23 cellular contexts compared by ENCODE assay signal in the genomic region with DNA sequence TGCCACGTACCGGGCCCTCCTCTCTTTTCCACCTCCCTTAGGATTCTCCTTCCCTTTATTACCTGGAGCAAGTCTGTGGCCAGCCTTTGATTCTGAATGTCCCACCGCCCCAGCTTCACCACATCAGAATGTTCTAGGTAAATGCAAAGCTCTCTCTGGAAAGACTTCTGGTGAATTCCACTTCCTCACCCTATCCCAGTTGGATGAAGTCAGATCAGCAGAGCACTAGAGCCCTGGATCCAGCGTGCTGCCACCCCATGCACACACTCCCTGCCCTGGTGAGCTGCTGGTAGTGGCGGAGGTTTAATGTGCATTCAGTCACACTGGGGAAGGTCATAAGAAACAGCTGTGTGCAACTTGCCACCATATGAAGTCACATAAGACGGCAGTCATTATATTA. TPM values are rescaled to one million over a fixed set of nuclear protein-coding genes. Genes with fewer than 3 reads are reported as not detected.
DNase-seq lines count a peak whose midpoint lies in the region; ATAC-seq and TF ChIP-seq lines count a peak whose summit lies in the region.
"Had no signal": no experiment of that assay in that cellular context is flagged by ENCODE, and none has a peak within 500 bp of the region (broad histone marks: within the 10 kb centered on the region; RNA-seq: fewer than 3 reads in every experiment).

No MANE protein-coding gene starts in this region.

- ATAC-seq in Right ventricle myocardium inferior, result no peak
- ATAC-seq in psoas muscle, result peak; percentile 23 to 29 (median 27)
- ATAC-seq: body of pancreas, left lung, T-helper 17 cell had no signal

- 51 to 62% (median 57%) methylated on average over 6 of the region's 6 CpGs for WGBS in psoas muscle, 3 donors

- intact Hi-C loops in left ventricle myocardium inferior (cut with micrococcal nuclease) (no loop called here), Right ventricle myocardium inferior (cut with DNase I) (loop anchor here (5.0 kb wide), 1 partner anchor 128 kb away; no protein-coding TSS in a partner anchor), colonic mucosa (cut with DNase I) (no loop called here), psoas muscle (cut with DNase I) (no loop called here)

- peak overlapping the region; percentile 40 for H3K27ac ChIP-seq in left ventricle myocardium inferior (replicated peaks)
- no peak overlapping the region for H3K27ac ChIP-seq in colonic mucosa
- H3K27ac ChIP-seq in psoas muscle, result peak overlapping the region; percentile 91
- H3K27ac ChIP-seq: body of pancreas, HL-60, KMS-11, left lung, prostate gland, skin epidermis, suprapubic skin had no signal

- no peak overlapping the region for H3K4me3 ChIP-seq in left ventricle myocardium inferior
- no peak overlapping the region for H3K4me3 ChIP-seq in colonic mucosa
- peak overlapping the region; percentile 48 for H3K4me3 ChIP-seq in psoas muscle
- H3K4me3 ChIP-seq: body of pancreas, left lung, prostate gland, skin epidermis, suprapubic skin had no signal

- no peaks in the 10 kb centered on the region for H3K27me3 ChIP-seq in left ventricle myocardium inferior (ENCODE audit: low read depth)
- no peaks in the 10 kb centered on the region for H3K27me3 ChIP-seq in colonic mucosa
- no peaks in the 10 kb centered on the region for H3K27me3 ChIP-seq in psoas muscle (ENCODE audit: insufficient read depth in 3 of 3, low read length in 2 of 3)
- H3K27me3 ChIP-seq: body of pancreas, left lung, suprapubic skin had no signal

- DNase-seq in left ventricle myocardium inferior (no peak), Right ventricle myocardium inferior (ENCODE audit: missing footprints) (no peak), colonic mucosa (peak; percentile 6), psoas muscle (no peak), AML-193 (lab: John Stamatoyannopoulos, UW) (no peak), hepatic stellate cell (ENCODE audit: low spot score) (no peak)
- DNase-seq in activated naive CD4-positive, alpha-beta T cell (lab: John Stamatoyannopoulos, UW), result no peak
- DNase-seq: activated naive CD4-positive, alpha-beta T cell treated with Interleukin-2 at 50 U/mL for 16 hours; body of pancreas; effector CD8-positive, alpha-beta T cell; left lung; MM.1S; NCI-H1105 treated with DMSO at 0.1 percent for 48 hours; NCI-H187 treated with DMSO at 0.1 percent for 48 hours; NCI-H524 treated with DMSO at 0.1 percent for 48 hours; OCI-M1; stimulated activated naive CD4-positive, alpha-beta T cell had no signal

- peaks cover 20% of the 10 kb centered on the region for H3K9me3 ChIP-seq in left ventricle myocardium inferior (replicated peaks)
- no peaks in the 10 kb centered on the region for H3K9me3 ChIP-seq in colonic mucosa
- no peaks in the 10 kb centered on the region for H3K9me3 ChIP-seq in psoas muscle
- H3K9me3 ChIP-seq: prostate gland had no signal

- H3K36me3 ChIP-seq in left ventricle myocardium inferior (no peaks in the 10 kb centered on the region), colonic mucosa (no peaks in the 10 kb centered on the region), psoas muscle (ENCODE audit: insufficient read depth in 1 of 2, low read depth in 1 of 2) (peaks cover 0 to 18% of the 10 kb centered on the region in 2 donors)
- H3K36me3 ChIP-seq: left lung, prostate gland, suprapubic skin had no signal

- no peak for TF ChIP-seq CTCF in left ventricle myocardium inferior (IDR thresholded peaks at IDR 0.05; ENCODE audit: borderline replicate concordance)
- no peak for TF ChIP-seq CTCF in colonic mucosa (IDR thresholded peaks at IDR 0.05)
- no peak for TF ChIP-seq CTCF in psoas muscle (IDR thresholded peaks at IDR 0.05)

- H3K4me1 ChIP-seq in left ventricle myocardium inferior (peaks cover 33% of the 10 kb centered on the region), colonic mucosa (no peaks in the 10 kb centered on the region), psoas muscle (peaks cover 56% of the 10 kb centered on the region)
- H3K4me1 ChIP-seq: body of pancreas, left lung, prostate gland had no signal

- H3K9ac ChIP-seq in colonic mucosa (ENCODE audit: low read depth in 2 of 2, low read length in 2 of 2), result no peak overlapping the region
- H3K9ac ChIP-seq: KMS-11 had no signal

RNA-seq across cellular contexts. Expression of gene SLC41A3, which starts 16.3 kb away (rescaled TPM):
- 30.2 TPM for total RNA-seq in left ventricle myocardium inferior
- total RNA-seq in Right ventricle myocardium inferior, result 36.2 TPM
- total RNA-seq in colonic mucosa, result 10 to 100 TPM; 27.6 to 33.1 TPM
- 10 to 100 TPM; 37.5 to 58.9 (median 45.3) TPM for total RNA-seq in psoas muscle
- 10 to 100 TPM; 28.7 to 36.9 (median 34.7) TPM for polyA plus RNA-seq in psoas muscle
